Comparison of ENCODE assay signal across 8 cellular contexts in the genomic region with DNA sequence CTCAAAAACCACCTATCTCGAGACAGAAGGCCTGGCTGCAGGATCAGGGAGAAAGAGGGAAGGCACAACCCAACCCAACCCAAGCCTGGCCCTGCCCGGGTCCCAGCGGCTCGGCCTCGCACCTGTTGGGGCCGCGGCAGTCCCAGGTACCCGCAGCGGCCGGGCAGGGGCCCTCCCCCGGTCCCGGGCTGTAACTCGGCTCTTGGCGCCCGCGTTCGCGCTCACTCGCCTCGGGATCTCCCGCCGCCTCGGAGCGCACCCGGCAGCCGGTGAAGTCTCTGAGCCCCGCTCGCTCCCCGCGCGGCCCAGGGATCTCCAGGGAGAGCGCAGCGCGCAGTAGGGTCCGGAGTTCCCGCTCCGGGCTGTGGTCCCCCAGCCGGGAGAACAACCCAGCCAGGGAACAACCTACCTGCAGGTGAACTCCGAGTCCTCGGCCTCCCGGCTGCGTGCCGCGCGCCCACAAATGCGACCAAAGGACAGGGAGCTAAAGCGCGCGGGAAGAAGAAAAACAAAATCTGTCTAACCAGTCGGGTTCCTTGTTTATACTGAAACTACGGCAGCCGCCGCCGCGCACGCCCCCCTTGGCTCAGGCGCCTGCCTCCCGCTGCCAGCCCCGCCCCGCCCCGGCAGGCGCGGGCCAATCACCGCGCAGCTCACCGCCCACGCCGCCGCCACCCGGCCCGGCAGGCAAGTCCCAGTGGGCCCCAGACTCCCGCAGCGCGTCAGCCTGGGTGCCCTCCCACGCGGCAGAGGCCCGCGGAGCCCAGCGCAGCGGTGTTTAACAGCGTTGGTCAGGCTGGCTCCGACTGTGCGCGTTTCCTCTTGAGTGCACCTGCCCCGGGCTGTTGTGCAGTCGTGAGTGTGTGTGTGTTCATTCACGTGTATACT. TPM values are rescaled to one million over a fixed set of nuclear protein-coding genes. Genes with fewer than 3 reads are reported as not detected.
A peak's percentile ranks its signal among the peaks of the same experiment; 100 is the strongest.
DNase-seq lines count a peak whose midpoint lies in the region; ATAC-seq, FAIRE-seq and TF ChIP-seq lines count a peak whose summit lies in the region.

Gene RASGEF1B (minus strand): TSS at position 547 of the 888 bp plus-strand sequence. CDS start 12,399 bp downstream, outside the sequence.

- peak within 1 kb of the TSS; percentile 58 for H3K4me3 ChIP-seq in WI38 (ENCODE audit: low read depth, low read length)
- H3K4me3 ChIP-seq in breast epithelium, result peak within 1 kb of the TSS; percentile 81 to 95 (median 85)
- H3K4me3 ChIP-seq in small intestine (ENCODE audit: low read depth in 1 of 2, low read length in 2 of 2), result peak within 1 kb of the TSS; percentile 83 to 94

- H3K36me3 Mint-ChIP-seq in immature natural killer cell, result no peaks in the 10 kb centered on the region

- no peaks in the 10 kb centered on the region for H3K9me3 Mint-ChIP-seq in immature natural killer cell

- FAIRE-seq in small intestine (lab: Jason Lieb, UNC), result no peak

- TF ChIP-seq CTCF in 22Rv1 (IDR thresholded peaks at IDR 0.05), result no peak
- no peak for TF ChIP-seq CTCF in WI38 (IDR thresholded peaks at IDR 0.05; ENCODE audit: low read depth, low read length)
- no peak for TF ChIP-seq CTCF in breast epithelium (IDR thresholded peaks at IDR 0.05)

- DNase-seq in NCI-H2171 (lab: John Stamatoyannopoulos, UW) (peak; percentile 57), breast epithelium (ENCODE audit: low spot score in 2 of 2) (peak; percentile 79 to 90), immature natural killer cell (peak; percentile 96 to 97 (median 97)), small intestine (peak; percentile 94)

- H3K9me3 ChIP-seq in breast epithelium (no peaks in the 10 kb centered on the region), small intestine (ENCODE audit: control insufficient read depth, low read depth) (no peaks in the 10 kb centered on the region)

- H3K36me3 ChIP-seq in breast epithelium, result no peaks in the 10 kb centered on the region
- no peaks in the 10 kb centered on the region for H3K36me3 ChIP-seq in small intestine (ENCODE audit: control insufficient read depth in 2 of 2, insufficient read depth in 2 of 2, low read length in 2 of 2)

- H3K27me3 Mint-ChIP-seq in immature natural killer cell (ENCODE audit: low read depth in 3 of 3), result peaks cover 10 to 24% (median 10%) of the 10 kb centered on the region in 3 donors

- peak; percentile 56 for TF ChIP-seq POLR2A in breast epithelium (IDR thresholded peaks at IDR 0.05)

- intact Hi-C loops in breast epithelium (cut with DNase I; ENCODE audit: low total_unique reads), result loop anchor here (10.0 kb wide), 1 partner anchor 373 kb away; no protein-coding TSS in a partner anchor

- peak within 1 kb of the TSS; percentile 90 to 99 (median 96) for H3K4me3 Mint-ChIP-seq in immature natural killer cell

- peak within 1 kb of the TSS; percentile 98 to 100 (median 99) for H3K27ac Mint-ChIP-seq in immature natural killer cell

- H3K27ac ChIP-seq in 22Rv1 (peak within 1 kb of the TSS; percentile 92), breast epithelium (peak within 1 kb of the TSS; percentile 92 to 94), small intestine (ENCODE audit: low read depth in 1 of 2, low read length in 1 of 2) (peak within 1 kb of the TSS; percentile 87 to 96)

- 0 to 1% (median 0%) methylated on average over 72 to 87 of the region's 87 CpGs for WGBS in small intestine, 3 donors

- peak; percentile 95 for ATAC-seq in GM18868 (IDR thresholded peaks at IDR 0.05; ENCODE audit: unreplicated experiment)
- peak; percentile 92 for ATAC-seq in HG03097 (IDR thresholded peaks at IDR 0.05; ENCODE audit: low FRiP score, unreplicated experiment)

- peaks cover 0 to 20% of the 10 kb centered on the region in 2 donors for H3K4me1 ChIP-seq in breast epithelium
- H3K4me1 ChIP-seq in small intestine (ENCODE audit: control insufficient read depth in 2 of 2, insufficient read depth in 1 of 2, low read depth in 1 of 2, low read length in 1 of 2), result no peaks in the 10 kb centered on the region

- peaks cover 34 to 47% of the 10 kb centered on the region in 2 donors for H3K4me1 Mint-ChIP-seq in immature natural killer cell

- H3K27me3 ChIP-seq in breast epithelium (no peaks in the 10 kb centered on the region), small intestine (ENCODE audit: control insufficient read depth in 2 of 2, insufficient read depth in 2 of 2, low read length in 2 of 2) (no peaks in the 10 kb centered on the region)

RNA-seq across cellular contexts. Expression of gene RASGEF1B, which starts in this region (rescaled TPM):
- total RNA-seq in breast epithelium, result 10 to 100 TPM; 16.4 to 45.8 (median 25.0) TPM
- polyA plus RNA-seq in immature natural killer cell (10 to 100 TPM in 1 of 3 donors, 1 to 10 TPM in 2; 5.9 to 11.2 (median 7.3) TPM), small intestine (10 to 100 TPM in 2 of 3 donors, 1 to 10 TPM in 1; 7.6 to 18.6 (median 14.1) TPM)

Comparison
In these comparisons a context has a peak if more than half of its experiments do, and no peak if none do; other contexts are left out.
1. Peak in every context shown above with its lines: DNase-seq, ATAC-seq, H3K4me3 ChIP-seq and H3K27ac ChIP-seq.